In the genomic region with DNA sequence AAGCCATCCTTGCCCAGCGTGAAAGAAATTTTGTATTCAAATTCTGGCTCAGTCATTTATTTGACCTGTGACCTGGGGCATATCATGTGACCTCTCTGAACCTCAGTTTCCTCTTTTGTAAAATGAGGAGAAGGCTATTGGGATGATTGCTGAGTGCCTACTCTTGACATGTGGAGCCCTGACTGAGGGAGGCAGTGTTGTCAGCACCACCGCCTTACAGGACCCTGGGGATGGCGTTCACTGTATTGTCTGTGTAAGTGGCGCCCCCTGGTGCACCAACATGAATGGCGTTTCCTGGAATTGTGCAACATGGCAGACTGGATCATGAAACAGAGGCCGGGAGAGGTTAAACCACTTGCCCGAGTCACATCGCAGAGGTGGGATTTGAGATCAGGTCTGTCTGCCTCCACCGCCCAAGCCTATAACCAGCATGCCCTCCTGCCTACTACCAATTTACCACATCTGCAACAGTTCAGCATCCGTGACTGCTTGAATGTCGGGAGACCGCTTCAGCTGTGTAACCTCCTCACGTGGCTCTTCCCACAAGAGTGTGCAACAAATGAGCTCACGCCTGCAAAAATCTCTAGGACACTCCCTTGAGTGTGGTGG, we compare ENCODE assay signal across 8 cellular contexts. TPM values are rescaled to one million over a fixed set of nuclear protein-coding genes. Genes with fewer than 3 reads are reported as not detected.
DNase-seq lines count a peak whose midpoint lies in the region; ATAC-seq, FAIRE-seq and TF ChIP-seq lines count a peak whose summit lies in the region.

No MANE protein-coding gene starts in this region.

- H3K36me3 Mint-ChIP-seq in activated T-cell treated with anti-CD3 and anti-CD28 coated beads, Interleukin-2, amount 50 U/mL, for 72 hours (ENCODE audit: insufficient read depth in 2 of 2): no peaks in the 10 kb centered on the region

- no peaks in the 10 kb centered on the region for H3K9me3 ChIP-seq in neutrophil

- TF ChIP-seq CTCF in LNCAP (IDR thresholded peaks at IDR 0.05) (peak; percentile 88), fibroblast of the aortic adventitia (IDR thresholded peaks at IDR 0.05; ENCODE audit: insufficient read depth, low read length) (peak; percentile 72), neutrophil (IDR thresholded peaks at IDR 0.05) (peak; percentile 44)

- no peak for FAIRE-seq in RCC 7860 (lab: Jason Lieb, UNC)

- peak; percentile 69 to 78 for DNase-seq in AML-193 (lab: John Stamatoyannopoulos, UW)
- DNase-seq in RCC 7860 (ENCODE audit: low spot score): peak; percentile 44
- peak; percentile 82 to 90 for DNase-seq in activated T-cell treated with anti-CD3 and anti-CD28 coated beads, Interleukin-2, amount 50 U/mL, for 72 hours
- peak; percentile 72 for DNase-seq in fibroblast of the aortic adventitia (ENCODE audit: low read depth)
- peak; percentile 80 for DNase-seq in stromal cell of bone marrow (ENCODE audit: low read depth)

- peaks cover 0 to 5% of the 10 kb centered on the region in 2 experiments for H3K4me1 ChIP-seq in neutrophil (ENCODE audit: control insufficient read depth in 1 of 2, insufficient read depth in 1 of 2, low read depth in 1 of 2, low read length in 1 of 2)

- H3K36me3 ChIP-seq in neutrophil: no peaks in the 10 kb centered on the region

- H3K4me3 Mint-ChIP-seq in activated T-cell treated with anti-CD3 and anti-CD28 coated beads, Interleukin-2, amount 50 U/mL, for 72 hours: peak overlapping the region; percentile 67 to 75

- H3K9me3 Mint-ChIP-seq in activated T-cell treated with anti-CD3 and anti-CD28 coated beads, Interleukin-2, amount 50 U/mL, for 72 hours: no peaks in the 10 kb centered on the region

- no peak overlapping the region for H3K27ac ChIP-seq in neutrophil

- peak overlapping the region; percentile 31 for H3K4me3 ChIP-seq in fibroblast of the aortic adventitia (ENCODE audit: low read depth, low read length)
- no peak overlapping the region for H3K4me3 ChIP-seq in neutrophil (ENCODE audit: low read depth in 1 of 2, low read length in 1 of 2)

- H3K27me3 ChIP-seq in neutrophil: peaks cover 6% of the 10 kb centered on the region

- H3K27ac Mint-ChIP-seq in activated T-cell treated with anti-CD3 and anti-CD28 coated beads, Interleukin-2, amount 50 U/mL, for 72 hours: no peak overlapping the region

- H3K27me3 Mint-ChIP-seq in activated T-cell treated with anti-CD3 and anti-CD28 coated beads, Interleukin-2, amount 50 U/mL, for 72 hours (ENCODE audit: low read depth): no peaks in the 10 kb centered on the region

- H3K4me1 Mint-ChIP-seq in activated T-cell treated with anti-CD3 and anti-CD28 coated beads, Interleukin-2, amount 50 U/mL, for 72 hours (ENCODE audit: low read depth): peaks cover 14% of the 10 kb centered on the region

- ATAC-seq in GM19395 (IDR thresholded peaks at IDR 0.05; ENCODE audit: unreplicated experiment): peak; percentile 69
- peak; percentile 96 to 97 for ATAC-seq in activated T-cell treated with anti-CD3 and anti-CD28 coated beads, Interleukin-2, amount 50 U/mL, for 72 hours (replicated peaks in 1 of 2)

RNA-seq across cellular contexts. Expression of gene CCDC63, which starts 20.1 kb away (rescaled TPM):
- under 1 TPM in 1 of 2 donors, not detected in 1; 0.24 TPM for total RNA-seq in activated T-cell treated with anti-CD3 and anti-CD28 coated beads, Interleukin-2, amount 50 U/mL, for 72 hours
- not detected in 2 replicates for total RNA-seq in fibroblast of the aortic adventitia (ENCODE audit: low replicate concordance)
